In genomic region chr14:53032838-53033390, GRCh38 we compare ENCODE assay signal across 24 cellular contexts.
DNase-seq lines count a peak whose midpoint lies in the region; ATAC-seq and TF ChIP-seq lines count a peak whose summit lies in the region.
"Had no signal": no experiment of that assay in that cellular context is flagged by ENCODE, and none has a peak within 500 bp of the region (broad histone marks: within the 10 kb centered on the region; RNA-seq: fewer than 3 reads in every experiment).

No MANE protein-coding gene starts in this region.

- TF ChIP-seq CTCF in MCF 10A (IDR thresholded peaks at IDR 0.05; ENCODE audit: unreplicated experiment) (no peak), mammary epithelial cell (conservative IDR thresholded peaks at IDR 0.05 in 1 of 2, IDR thresholded peaks at IDR 0.05 in 1 of 2; ENCODE audit: extremely low read depth in 1 of 2, insufficient read depth in 1 of 2, low read depth in 1 of 2, low read length in 2 of 2) (no peak), vagina (IDR thresholded peaks at IDR 0.05) (no peak)

- POLR2A ChIA-PET in MCF 10A (lab: Yijun Ruan, JAX) = interaction anchor here (0.6 to 1.6 kb wide), 7 partner anchors 9 to 83 kb away, joined by 3 to 5 read pairs (median 3); partner anchors contain the start of gene FERMT2

- no peak overlapping the region for H4K8ac ChIP-seq in mesenchymal stem cell (ENCODE audit: low read length)

- H2BK12ac ChIP-seq in mesenchymal stem cell (ENCODE audit: low read length in 2 of 2) = no peak overlapping the region

- peak overlapping the region; percentile 50 for H3K27ac Mint-ChIP-seq in MCF 10A (ENCODE audit: low read depth, unreplicated experiment)
- H3K27ac Mint-ChIP-seq: activated CD8-positive, alpha-beta T cell treated with anti-CD3 and anti-CD28 coated beads for 36 hours; activated T-helper 1 cell treated with anti-CD3 and anti-CD28 coated beads, Interleukin-12 subunit alpha, Interleukin-12 subunit beta, Interleukin-2, Interleukin-4 antibody, amounts not matched to agents 30 ng/mL and 10 ng/mL and 1 ng/mL, durations not matched to agents 14 hours and 24 hours and 36 hours; memory B cell; neural progenitor cell; T-cell had no signal

- intact Hi-C loops in MCF 10A (cut with micrococcal nuclease) = no loop called here
- intact Hi-C loops in mammary epithelial cell (cut with micrococcal nuclease) = no loop called here
- intact Hi-C loops in vagina (cut with DNase I) = no loop called here

- H3K23ac ChIP-seq in mesenchymal stem cell (ENCODE audit: low read length in 2 of 2) = no peak overlapping the region

- H3K27me3 ChIP-seq in mammary epithelial cell (ENCODE audit: insufficient read depth, low read length) (no peaks in the 10 kb centered on the region), mesenchymal stem cell (ENCODE audit: control insufficient read depth in 1 of 2, insufficient read depth in 1 of 2, low read length in 2 of 2) (no peaks in the 10 kb centered on the region), vagina (no peaks in the 10 kb centered on the region)
- H3K27me3 ChIP-seq: neural progenitor cell, Peyer's patch, thyroid gland had no signal

- WGBS in mammary epithelial cell (ENCODE audit: low coverage, missing lambda C conversion rate) = 100% methylated on average over 1 of the region's 1 CpG
- WGBS in mesenchymal stem cell = 83% methylated on average over 1 of the region's 1 CpG

- no peaks in the 10 kb centered on the region for H3K9me3 Mint-ChIP-seq in MCF 10A (ENCODE audit: unreplicated experiment)

- H2BK15ac ChIP-seq in mesenchymal stem cell (ENCODE audit: low read depth, poor library complexity, severe bottlenecking) = no peak overlapping the region

- H2BK120ac ChIP-seq in mesenchymal stem cell (ENCODE audit: low read depth, low read length) = no peak overlapping the region

- in situ Hi-C loops in mammary epithelial cell (cut with MboI; ENCODE audit: low sequenced_read_pairs in 2 of 2) = no loop called here

- H3K14ac ChIP-seq in mesenchymal stem cell (ENCODE audit: low read length in 2 of 2) = no peak overlapping the region

- peaks cover 34% of the 10 kb centered on the region for H3K4me1 Mint-ChIP-seq in MCF 10A (ENCODE audit: insufficient read depth, unreplicated experiment)
- H3K4me1 Mint-ChIP-seq: memory B cell had no signal

- no peak overlapping the region for H4K91ac ChIP-seq in mesenchymal stem cell (ENCODE audit: low read length)

- H3K4me2 ChIP-seq in mammary epithelial cell (ENCODE audit: insufficient read depth, low read depth, low read length) (no peak overlapping the region), mesenchymal stem cell (ENCODE audit: low read length, poor library complexity, severe bottlenecking) (no peak overlapping the region)
- H3K4me2 ChIP-seq: neural progenitor cell had no signal

- H3K27ac ChIP-seq in mammary epithelial cell (ENCODE audit: insufficient read depth, low read depth, low read length) = no peak overlapping the region
- peak overlapping the region; percentile 30 for H3K27ac ChIP-seq in cingulate gyrus (ENCODE audit: low read depth, low read length)
- H3K27ac ChIP-seq in mesenchymal stem cell (ENCODE audit: low read length, poor library complexity, severe bottlenecking) = peak overlapping the region; percentile 44
- H3K27ac ChIP-seq in vagina = peak overlapping the region; percentile 5
- H3K27ac ChIP-seq: 22Rv1, neural progenitor cell, thyroid gland, VCaP had no signal

- H3K79me1 ChIP-seq in mesenchymal stem cell (replicated peaks; ENCODE audit: low read length, poor library complexity, severe bottlenecking) = no peaks in the 10 kb centered on the region

- H3K4ac ChIP-seq in mesenchymal stem cell (ENCODE audit: low read depth in 1 of 2, low read length in 2 of 2) = no peak overlapping the region

- H3K4me3 ChIP-seq in mammary epithelial cell (replicated peaks in 1 of 3; ENCODE audit: insufficient read depth in 1 of 3, low read depth in 2 of 3, low read length in 3 of 3) = no peak overlapping the region
- H3K4me3 ChIP-seq in mesenchymal stem cell (ENCODE audit: insufficient read depth in 1 of 2, low read depth in 1 of 2, low read length in 2 of 2) = no peak overlapping the region
- no peak overlapping the region for H3K4me3 ChIP-seq in vagina
- H3K4me3 ChIP-seq: K562, neural progenitor cell, Peyer's patch, thyroid gland had no signal

- no peaks in the 10 kb centered on the region for H4K20me1 ChIP-seq in mammary epithelial cell (ENCODE audit: insufficient read depth, low read length)

- CTCF ChIA-PET in MCF 10A (lab: Yijun Ruan, JAX) (interaction anchor here (0.9 to 1.2 kb wide), 3 partner anchors 21 to 1315 kb away, joined by 3 to 7 read pairs (median 5); no protein-coding TSS in a partner anchor), mammary epithelial cell (lab: Charles Lee; ENCODE audit: low non-redundant PET) (no interaction called here)

- H3K9me3 ChIP-seq in mammary epithelial cell (replicated peaks; ENCODE audit: insufficient read depth, low read length) (no peaks in the 10 kb centered on the region), mesenchymal stem cell (ENCODE audit: control insufficient read depth, low read length) (no peaks in the 10 kb centered on the region), vagina (no peaks in the 10 kb centered on the region)
- H3K9me3 ChIP-seq: Peyer's patch, thyroid gland had no signal

- H2AFZ ChIP-seq in mammary epithelial cell (ENCODE audit: low read depth, low read length) (no peak overlapping the region), mesenchymal stem cell (ENCODE audit: low read depth, low read length) (no peak overlapping the region)
- H2AFZ ChIP-seq: neural progenitor cell had no signal

- H3K9ac ChIP-seq in mammary epithelial cell (ENCODE audit: insufficient read depth, low read length) = no peak overlapping the region
- no peak overlapping the region for H3K9ac ChIP-seq in mesenchymal stem cell (ENCODE audit: low read length)
- H3K9ac ChIP-seq: neural progenitor cell had no signal

- no peaks in the 10 kb centered on the region for H3K27me3 Mint-ChIP-seq in MCF 10A (ENCODE audit: insufficient read depth, unreplicated experiment)
- H3K27me3 Mint-ChIP-seq: activated CD8-positive, alpha-beta T cell treated with anti-CD3 and anti-CD28 coated beads for 36 hours; memory B cell; T-cell had no signal

- DNase-seq in MCF 10A (ENCODE audit: unreplicated experiment) = no peak
- DNase-seq in mammary epithelial cell = no peak
- no peak for DNase-seq in mesenchymal stem cell
- no peak for DNase-seq in vagina (ENCODE audit: extremely low spot score in 2 of 2)
- DNase-seq in 8988T = no peak
- DNase-seq: activated CD8-positive, alpha-beta T cell treated with anti-CD3 and anti-CD28 coated beads for 36 hours; DMS53; NCI-H1092 treated with DMSO at 0.1 percent for 48 hours; NCI-H82; Peyer's patch; retina; stimulated activated CD4-positive, alpha-beta T cell treated with anti-CD3 and anti-CD28 coated beads, Interleukin-4, amount 100 ng/mL, for 24 hours; stimulated activated CD8-positive, alpha-beta memory T cell treated with anti-CD3 and anti-CD28 coated beads, Interleukin-4, amount 100 ng/mL, for 48 hours; T-cell had no signal

- dilution Hi-C loops in mammary epithelial cell (cut with HindIII; ENCODE audit: low sequenced_read_pairs) = no loop called here

- no peak overlapping the region for H2AK5ac ChIP-seq in mesenchymal stem cell (ENCODE audit: low read length, severe bottlenecking)

- H3K36me3 ChIP-seq in mammary epithelial cell (ENCODE audit: insufficient read depth, low read length) (no peaks in the 10 kb centered on the region), mesenchymal stem cell (ENCODE audit: control insufficient read depth in 1 of 2, insufficient read depth in 2 of 2, low read depth in 1 of 2, low read length in 2 of 2) (peaks cover 0 to 17% of the 10 kb centered on the region in 2 experiments), vagina (no peaks in the 10 kb centered on the region)
- H3K36me3 ChIP-seq: Peyer's patch, thyroid gland had no signal

- H3K4me3 Mint-ChIP-seq in MCF 10A (ENCODE audit: unreplicated experiment) = no peak overlapping the region
- H3K4me3 Mint-ChIP-seq: activated CD8-positive, alpha-beta T cell treated with anti-CD3 and anti-CD28 coated beads for 36 hours; activated T-helper 1 cell treated with anti-CD3 and anti-CD28 coated beads, Interleukin-12 subunit alpha, Interleukin-12 subunit beta, Interleukin-2, Interleukin-4 antibody, amounts not matched to agents 30 ng/mL and 10 ng/mL and 1 ng/mL, durations not matched to agents 14 hours and 24 hours and 36 hours; memory B cell; neural progenitor cell; T-cell had no signal

- no peaks in the 10 kb centered on the region for H3K79me2 ChIP-seq in mammary epithelial cell (ENCODE audit: insufficient read depth, low read length)

- H3K36me3 Mint-ChIP-seq in MCF 10A (ENCODE audit: insufficient read depth, unreplicated experiment) = no peaks in the 10 kb centered on the region

- H3K18ac ChIP-seq in mesenchymal stem cell (ENCODE audit: low read depth in 1 of 2, low read length in 2 of 2) = no peak overlapping the region

- H3K4me1 ChIP-seq in mammary epithelial cell (ENCODE audit: insufficient read depth, low read length) (peaks cover 16% of the 10 kb centered on the region), mesenchymal stem cell (ENCODE audit: control insufficient read depth, insufficient read depth, low read depth, low read length) (no peaks in the 10 kb centered on the region), vagina (peaks cover 9% of the 10 kb centered on the region)
- H3K4me1 ChIP-seq: Peyer's patch had no signal

- H2BK5ac ChIP-seq in mesenchymal stem cell (ENCODE audit: low read depth, low read length, poor library complexity, severe bottlenecking) = no peak overlapping the region

- BruUV-seq in MCF 10A (replicated peaks; lab: Mats Ljungman, UMichigan) (no TSS peak), mammary epithelial cell (replicated peaks; lab: Mats Ljungman, UMichigan) (no TSS peak)

- ATAC-seq in GM21529 (IDR thresholded peaks at IDR 0.05; ENCODE audit: unreplicated experiment) (no peak), HG03521 (IDR thresholded peaks at IDR 0.05; ENCODE audit: unreplicated experiment) (no peak)
- ATAC-seq: activated CD8-positive, alpha-beta T cell treated with anti-CD3 and anti-CD28 coated beads for 36 hours; K562; T-cell had no signal

- TF ChIP-seq POLR2A in vagina (IDR thresholded peaks at IDR 0.05) = no peak
